In genomic region chr17:50274142-50274944, GRCh38 we compare ENCODE assay signal across 8 cellular contexts. TPM values are rescaled to one million over a fixed set of nuclear protein-coding genes. Genes with fewer than 3 reads are reported as not detected.
DNase-seq lines count a peak whose midpoint lies in the region; ATAC-seq and TF ChIP-seq lines count a peak whose summit lies in the region.

TSS of gene TMEM92 (plus strand) at chr17:50274466. CDS start at chr17:50274502, 36 bp downstream.

- no peak for DNase-seq in AG09309 (ENCODE audit: low read depth)
- no peak for DNase-seq in HFF-Myc (ENCODE audit: extremely low read depth, low read depth)
- DNase-seq in brain microvascular endothelial cell, result no peak
- DNase-seq in mesenchymal stem cell, result no peak

- H3K27ac ChIP-seq in brain microvascular endothelial cell (peak within 1 kb of the TSS; percentile 56), mesenchymal stem cell (ENCODE audit: low read length, poor library complexity, severe bottlenecking) (no peak within 1 kb of the TSS)

- H2BK12ac ChIP-seq in mesenchymal stem cell (ENCODE audit: low read length in 2 of 2), result peak within 1 kb of the TSS; percentile 67 to 91

- in situ Hi-C loops in brain microvascular endothelial cell (cut with HindIII; ENCODE audit: low pct_ligation_motif_present, low sequenced_read_pairs), result no loop called here

- H3K27me3 ChIP-seq in brain microvascular endothelial cell (replicated peaks) (no peaks in the 10 kb centered on the region), mesenchymal stem cell (ENCODE audit: control insufficient read depth in 1 of 2, insufficient read depth in 1 of 2, low read length in 2 of 2) (no peaks in the 10 kb centered on the region)

- no peak within 1 kb of the TSS for H2BK5ac ChIP-seq in mesenchymal stem cell (ENCODE audit: low read depth, low read length, poor library complexity, severe bottlenecking)

- H3K18ac ChIP-seq in mesenchymal stem cell (ENCODE audit: low read depth in 1 of 2, low read length in 2 of 2), result peak within 1 kb of the TSS; percentile 40 to 84

- H3K36me3 ChIP-seq in brain microvascular endothelial cell (replicated peaks), result no peaks in the 10 kb centered on the region
- H3K36me3 ChIP-seq in mesenchymal stem cell (ENCODE audit: control insufficient read depth in 1 of 2, insufficient read depth in 2 of 2, low read depth in 1 of 2, low read length in 2 of 2), result peaks cover 0 to under 1% of the 10 kb centered on the region in 2 experiments

- H3K9ac ChIP-seq in mesenchymal stem cell (ENCODE audit: low read length), result peak within 1 kb of the TSS; percentile 89

- peak within 1 kb of the TSS; percentile 89 for H3K4me2 ChIP-seq in mesenchymal stem cell (ENCODE audit: low read length, poor library complexity, severe bottlenecking)

- TF ChIP-seq CTCF in AG09309 (IDR thresholded peaks at IDR 0.05; ENCODE audit: control insufficient read depth, insufficient read depth, low read depth, low read length, missing control alignments), result no peak
- no peak for TF ChIP-seq CTCF in HFF-Myc (IDR thresholded peaks at IDR 0.05; ENCODE audit: low read depth, low read length, missing control alignments)
- TF ChIP-seq CTCF in brain microvascular endothelial cell (IDR thresholded peaks at IDR 0.05; ENCODE audit: low read depth, low read length, missing control alignments), result no peak

- peak within 1 kb of the TSS; percentile 68 for H2BK120ac ChIP-seq in mesenchymal stem cell (ENCODE audit: low read depth, low read length)

- peak within 1 kb of the TSS; percentile 97 for H2BK15ac ChIP-seq in mesenchymal stem cell (ENCODE audit: low read depth, poor library complexity, severe bottlenecking)

- no peak within 1 kb of the TSS for H2AFZ ChIP-seq in mesenchymal stem cell (ENCODE audit: low read depth, low read length)

- no peak for ATAC-seq in HG02938 (IDR thresholded peaks at IDR 0.05; ENCODE audit: unreplicated experiment)
- no peak for ATAC-seq in HG03521 (IDR thresholded peaks at IDR 0.05; ENCODE audit: unreplicated experiment)
- no peak for ATAC-seq in HG02884 (IDR thresholded peaks at IDR 0.05; ENCODE audit: unreplicated experiment)
- ATAC-seq in HG02610 (IDR thresholded peaks at IDR 0.05; ENCODE audit: unreplicated experiment), result no peak

- WGBS in mesenchymal stem cell, result 36% methylated on average over 16 of the region's 24 CpGs

- H4K91ac ChIP-seq in mesenchymal stem cell (ENCODE audit: low read length), result peak within 1 kb of the TSS; percentile 52

- no peak within 1 kb of the TSS for H3K14ac ChIP-seq in mesenchymal stem cell (ENCODE audit: low read length in 2 of 2)

- peaks cover 63% of the 10 kb centered on the region for H3K4me1 ChIP-seq in mesenchymal stem cell (ENCODE audit: control insufficient read depth, insufficient read depth, low read depth, low read length)

- H3K79me1 ChIP-seq in mesenchymal stem cell (replicated peaks; ENCODE audit: low read length, poor library complexity, severe bottlenecking), result peaks cover 7% of the 10 kb centered on the region

- no peaks in the 10 kb centered on the region for H3K9me3 ChIP-seq in mesenchymal stem cell (ENCODE audit: control insufficient read depth, low read length)

- H3K4me3 ChIP-seq in AG09309 (ENCODE audit: control insufficient read depth, low read depth, low read length) (peak within 1 kb of the TSS; percentile 64), HFF-Myc (replicated peaks; ENCODE audit: low read depth, low read length) (peak within 1 kb of the TSS; percentile 45; the same call in 1 of the 2 replicates), brain microvascular endothelial cell (ENCODE audit: low read depth, low read length) (peak within 1 kb of the TSS; percentile 60), mesenchymal stem cell (ENCODE audit: insufficient read depth in 1 of 2, low read depth in 1 of 2, low read length in 2 of 2) (peak within 1 kb of the TSS; percentile 56 to 79)

- peak within 1 kb of the TSS; percentile 30 to 64 for H3K4ac ChIP-seq in mesenchymal stem cell (ENCODE audit: low read depth in 1 of 2, low read length in 2 of 2)

- peak within 1 kb of the TSS; percentile 84 for H2AK5ac ChIP-seq in mesenchymal stem cell (ENCODE audit: low read length, severe bottlenecking)

- no peak within 1 kb of the TSS for H3K23ac ChIP-seq in mesenchymal stem cell (ENCODE audit: low read length in 2 of 2)

- H4K8ac ChIP-seq in mesenchymal stem cell (ENCODE audit: low read length), result peak within 1 kb of the TSS; percentile 45

RNA-seq across cellular contexts. Expression of gene TMEM92, which starts in this region (rescaled TPM):
- 0.86 TPM for polyA plus RNA-seq in mesenchymal stem cell (2013, experiment 1 of 2)
- polyA plus RNA-seq in mesenchymal stem cell (2013, experiment 2 of 2), result 0.62 TPM
